Comparison of ENCODE assay signal across 1 cellular context in the genomic region with DNA sequence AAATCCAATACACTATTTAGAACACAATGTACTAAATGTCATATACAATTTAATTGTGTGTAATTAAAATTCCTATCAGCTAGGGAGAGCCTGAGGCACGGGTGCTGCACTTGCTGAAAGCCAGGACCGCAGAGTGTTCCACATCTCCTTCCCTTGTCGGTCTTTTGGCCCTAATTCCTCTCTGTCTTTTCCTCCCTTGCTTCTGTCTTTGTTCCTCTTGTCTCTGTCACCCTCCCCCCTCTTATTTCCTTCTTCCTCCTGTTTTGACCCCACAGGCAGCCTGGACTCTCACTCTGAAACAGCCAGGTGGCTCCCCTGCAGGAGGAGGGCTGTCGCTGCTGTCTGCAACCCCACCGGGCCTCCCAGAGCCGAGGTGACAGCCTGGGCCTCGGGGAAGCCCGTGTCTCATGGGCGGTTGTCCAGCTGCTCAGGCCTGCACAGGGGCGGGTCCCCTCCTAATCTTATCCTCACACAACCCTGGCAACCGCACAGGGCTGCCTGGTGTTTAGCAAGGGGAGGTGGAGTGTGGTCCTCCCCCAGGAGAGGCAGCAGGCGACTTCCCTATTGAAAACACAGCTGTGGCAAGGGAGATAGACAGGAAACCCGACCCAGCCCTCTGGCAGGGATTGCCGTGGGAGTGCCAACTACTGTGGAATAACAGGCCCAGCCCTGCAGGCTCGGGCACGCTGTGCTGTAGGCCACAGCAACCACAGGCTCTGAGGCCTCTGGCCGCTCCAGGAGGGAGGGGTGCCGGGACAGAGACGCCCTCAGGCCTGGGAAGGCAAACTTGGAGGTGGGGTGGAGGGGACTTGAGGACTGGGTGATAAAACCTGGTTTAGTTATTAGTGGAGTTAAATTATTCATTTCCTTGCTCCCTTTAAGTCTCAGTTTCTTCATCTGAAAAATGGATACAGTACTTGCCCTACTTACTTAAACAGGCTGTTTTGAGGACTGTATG.
TF ChIP-seq lines count a peak whose summit lies in the region.

No MANE protein-coding gene starts in this region.

TF ChIP-seq in HepG2, 621 proteins besides CTCF, POLR2A, EP300 and RAD21 (continued from another document and continues in another):
- TF ChIP-seq, protein P1, sequence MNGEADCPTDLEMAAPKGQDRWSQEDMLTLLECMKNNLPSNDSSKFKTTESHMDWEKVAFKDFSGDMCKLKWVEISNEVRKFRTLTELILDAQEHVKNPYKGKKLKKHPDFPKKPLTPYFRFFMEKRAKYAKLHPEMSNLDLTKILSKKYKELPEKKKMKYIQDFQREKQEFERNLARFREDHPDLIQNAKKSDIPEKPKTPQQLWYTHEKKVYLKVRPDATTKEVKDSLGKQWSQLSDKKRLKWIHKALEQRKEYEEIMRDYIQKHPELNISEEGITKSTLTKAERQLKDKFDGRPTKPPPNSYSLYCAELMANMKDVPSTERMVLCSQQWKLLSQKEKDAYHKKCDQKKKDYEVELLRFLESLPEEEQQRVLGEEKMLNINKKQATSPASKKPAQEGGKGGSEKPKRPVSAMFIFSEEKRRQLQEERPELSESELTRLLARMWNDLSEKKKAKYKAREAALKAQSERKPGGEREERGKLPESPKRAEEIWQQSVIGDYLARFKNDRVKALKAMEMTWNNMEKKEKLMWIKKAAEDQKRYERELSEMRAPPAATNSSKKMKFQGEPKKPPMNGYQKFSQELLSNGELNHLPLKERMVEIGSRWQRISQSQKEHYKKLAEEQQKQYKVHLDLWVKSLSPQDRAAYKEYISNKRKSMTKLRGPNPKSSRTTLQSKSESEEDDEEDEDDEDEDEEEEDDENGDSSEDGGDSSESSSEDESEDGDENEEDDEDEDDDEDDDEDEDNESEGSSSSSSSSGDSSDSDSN (CRISPR knock-in tag; IDR thresholded peaks at IDR 0.05), result peak; percentile 74
- TF ChIP-seq ZNF724P (CRISPR knock-in tag; IDR thresholded peaks at IDR 0.05; ENCODE audit: borderline replicate concordance) (no peak), ZNF747 (CRISPR knock-in tag; IDR thresholded peaks at IDR 0.05; ENCODE audit: borderline replicate concordance) (0 out of 2 replicates have a peak, but pooled peaks have one; percentile 40), SP140L (CRISPR knock-in tag; IDR thresholded peaks at IDR 0.05; ENCODE audit: borderline replicate concordance) (no peak), HNF4G (IDR thresholded peaks at IDR 0.05; ENCODE audit: borderline replicate concordance, low read depth, low read length) (no peak), HNF4G (CRISPR knock-in tag; IDR thresholded peaks at IDR 0.05; ENCODE audit: borderline replicate concordance, low read depth) (0 out of 2 replicates have a peak, but pooled peaks have one; percentile 32), ZNF180 (CRISPR knock-in tag; IDR thresholded peaks at IDR 0.05; ENCODE audit: borderline replicate concordance, low read depth) (no peak), RORA (CRISPR knock-in tag; IDR thresholded peaks at IDR 0.05) (no peak), MXD4 (CRISPR knock-in tag; IDR thresholded peaks at IDR 0.05) (no peak), ELF3 (CRISPR knock-in tag; IDR thresholded peaks at IDR 0.05) (peak; percentile 27; the same call in 1 of the 2 replicates), CBX5 (CRISPR knock-in tag; IDR thresholded peaks at IDR 0.05; ENCODE audit: borderline replicate concordance) (peak; percentile 13; the same call in 1 of the 2 replicates), ZNF451 (CRISPR knock-in tag; IDR thresholded peaks at IDR 0.05) (0 out of 2 replicates have a peak, but pooled peaks have one; percentile 40), SRSF9 (IDR thresholded peaks at IDR 0.05; ENCODE audit: borderline replicate concordance, insufficient read depth, low read depth, low read length, poor library complexity, severe bottlenecking) (no peak), ZNF775 (CRISPR knock-in tag; IDR thresholded peaks at IDR 0.05; ENCODE audit: borderline replicate concordance) (no peak), ZNF878 (CRISPR knock-in tag; IDR thresholded peaks at IDR 0.05) (no peak), ZEB1 (IDR thresholded peaks at IDR 0.05; ENCODE audit: insufficient replicate concordance, low read depth) (peak; percentile 32), JARID2 (CRISPR knock-in tag; IDR thresholded peaks at IDR 0.05; ENCODE audit: insufficient replicate concordance) (no peak), ZFP1 (CRISPR knock-in tag; IDR thresholded peaks at IDR 0.05) (no peak), ZFY (CRISPR knock-in tag; IDR thresholded peaks at IDR 0.05) (peak; percentile 68), ZNF446 (CRISPR knock-in tag; IDR thresholded peaks at IDR 0.05) (no peak), MEF2D (CRISPR knock-in tag; IDR thresholded peaks at IDR 0.05) (no peak)
- TF ChIP-seq, protein P2, sequence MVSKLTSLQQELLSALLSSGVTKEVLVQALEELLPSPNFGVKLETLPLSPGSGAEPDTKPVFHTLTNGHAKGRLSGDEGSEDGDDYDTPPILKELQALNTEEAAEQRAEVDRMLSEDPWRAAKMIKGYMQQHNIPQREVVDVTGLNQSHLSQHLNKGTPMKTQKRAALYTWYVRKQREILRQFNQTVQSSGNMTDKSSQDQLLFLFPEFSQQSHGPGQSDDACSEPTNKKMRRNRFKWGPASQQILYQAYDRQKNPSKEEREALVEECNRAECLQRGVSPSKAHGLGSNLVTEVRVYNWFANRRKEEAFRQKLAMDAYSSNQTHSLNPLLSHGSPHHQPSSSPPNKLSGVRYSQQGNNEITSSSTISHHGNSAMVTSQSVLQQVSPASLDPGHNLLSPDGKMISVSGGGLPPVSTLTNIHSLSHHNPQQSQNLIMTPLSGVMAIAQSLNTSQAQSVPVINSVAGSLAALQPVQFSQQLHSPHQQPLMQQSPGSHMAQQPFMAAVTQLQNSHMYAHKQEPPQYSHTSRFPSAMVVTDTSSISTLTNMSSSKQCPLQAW (CRISPR knock-in tag; IDR thresholded peaks at IDR 0.05), result peak; percentile 45; the same call in 1 of the 2 replicates
- TF ChIP-seq, protein P3, sequence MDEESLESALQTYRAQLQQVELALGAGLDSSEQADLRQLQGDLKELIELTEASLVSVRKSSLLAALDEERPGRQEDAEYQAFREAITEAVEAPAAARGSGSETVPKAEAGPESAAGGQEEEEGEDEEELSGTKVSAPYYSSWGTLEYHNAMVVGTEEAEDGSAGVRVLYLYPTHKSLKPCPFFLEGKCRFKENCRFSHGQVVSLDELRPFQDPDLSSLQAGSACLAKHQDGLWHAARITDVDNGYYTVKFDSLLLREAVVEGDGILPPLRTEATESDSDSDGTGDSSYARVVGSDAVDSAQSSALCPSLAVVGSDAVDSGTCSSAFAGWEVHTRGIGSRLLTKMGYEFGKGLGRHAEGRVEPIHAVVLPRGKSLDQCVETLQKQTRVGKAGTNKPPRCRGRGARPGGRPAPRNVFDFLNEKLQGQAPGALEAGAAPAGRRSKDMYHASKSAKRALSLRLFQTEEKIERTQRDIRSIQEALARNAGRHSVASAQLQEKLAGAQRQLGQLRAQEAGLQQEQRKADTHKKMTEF (CRISPR knock-in tag; IDR thresholded peaks at IDR 0.05), result no peak
- TF ChIP-seq, protein P4, sequence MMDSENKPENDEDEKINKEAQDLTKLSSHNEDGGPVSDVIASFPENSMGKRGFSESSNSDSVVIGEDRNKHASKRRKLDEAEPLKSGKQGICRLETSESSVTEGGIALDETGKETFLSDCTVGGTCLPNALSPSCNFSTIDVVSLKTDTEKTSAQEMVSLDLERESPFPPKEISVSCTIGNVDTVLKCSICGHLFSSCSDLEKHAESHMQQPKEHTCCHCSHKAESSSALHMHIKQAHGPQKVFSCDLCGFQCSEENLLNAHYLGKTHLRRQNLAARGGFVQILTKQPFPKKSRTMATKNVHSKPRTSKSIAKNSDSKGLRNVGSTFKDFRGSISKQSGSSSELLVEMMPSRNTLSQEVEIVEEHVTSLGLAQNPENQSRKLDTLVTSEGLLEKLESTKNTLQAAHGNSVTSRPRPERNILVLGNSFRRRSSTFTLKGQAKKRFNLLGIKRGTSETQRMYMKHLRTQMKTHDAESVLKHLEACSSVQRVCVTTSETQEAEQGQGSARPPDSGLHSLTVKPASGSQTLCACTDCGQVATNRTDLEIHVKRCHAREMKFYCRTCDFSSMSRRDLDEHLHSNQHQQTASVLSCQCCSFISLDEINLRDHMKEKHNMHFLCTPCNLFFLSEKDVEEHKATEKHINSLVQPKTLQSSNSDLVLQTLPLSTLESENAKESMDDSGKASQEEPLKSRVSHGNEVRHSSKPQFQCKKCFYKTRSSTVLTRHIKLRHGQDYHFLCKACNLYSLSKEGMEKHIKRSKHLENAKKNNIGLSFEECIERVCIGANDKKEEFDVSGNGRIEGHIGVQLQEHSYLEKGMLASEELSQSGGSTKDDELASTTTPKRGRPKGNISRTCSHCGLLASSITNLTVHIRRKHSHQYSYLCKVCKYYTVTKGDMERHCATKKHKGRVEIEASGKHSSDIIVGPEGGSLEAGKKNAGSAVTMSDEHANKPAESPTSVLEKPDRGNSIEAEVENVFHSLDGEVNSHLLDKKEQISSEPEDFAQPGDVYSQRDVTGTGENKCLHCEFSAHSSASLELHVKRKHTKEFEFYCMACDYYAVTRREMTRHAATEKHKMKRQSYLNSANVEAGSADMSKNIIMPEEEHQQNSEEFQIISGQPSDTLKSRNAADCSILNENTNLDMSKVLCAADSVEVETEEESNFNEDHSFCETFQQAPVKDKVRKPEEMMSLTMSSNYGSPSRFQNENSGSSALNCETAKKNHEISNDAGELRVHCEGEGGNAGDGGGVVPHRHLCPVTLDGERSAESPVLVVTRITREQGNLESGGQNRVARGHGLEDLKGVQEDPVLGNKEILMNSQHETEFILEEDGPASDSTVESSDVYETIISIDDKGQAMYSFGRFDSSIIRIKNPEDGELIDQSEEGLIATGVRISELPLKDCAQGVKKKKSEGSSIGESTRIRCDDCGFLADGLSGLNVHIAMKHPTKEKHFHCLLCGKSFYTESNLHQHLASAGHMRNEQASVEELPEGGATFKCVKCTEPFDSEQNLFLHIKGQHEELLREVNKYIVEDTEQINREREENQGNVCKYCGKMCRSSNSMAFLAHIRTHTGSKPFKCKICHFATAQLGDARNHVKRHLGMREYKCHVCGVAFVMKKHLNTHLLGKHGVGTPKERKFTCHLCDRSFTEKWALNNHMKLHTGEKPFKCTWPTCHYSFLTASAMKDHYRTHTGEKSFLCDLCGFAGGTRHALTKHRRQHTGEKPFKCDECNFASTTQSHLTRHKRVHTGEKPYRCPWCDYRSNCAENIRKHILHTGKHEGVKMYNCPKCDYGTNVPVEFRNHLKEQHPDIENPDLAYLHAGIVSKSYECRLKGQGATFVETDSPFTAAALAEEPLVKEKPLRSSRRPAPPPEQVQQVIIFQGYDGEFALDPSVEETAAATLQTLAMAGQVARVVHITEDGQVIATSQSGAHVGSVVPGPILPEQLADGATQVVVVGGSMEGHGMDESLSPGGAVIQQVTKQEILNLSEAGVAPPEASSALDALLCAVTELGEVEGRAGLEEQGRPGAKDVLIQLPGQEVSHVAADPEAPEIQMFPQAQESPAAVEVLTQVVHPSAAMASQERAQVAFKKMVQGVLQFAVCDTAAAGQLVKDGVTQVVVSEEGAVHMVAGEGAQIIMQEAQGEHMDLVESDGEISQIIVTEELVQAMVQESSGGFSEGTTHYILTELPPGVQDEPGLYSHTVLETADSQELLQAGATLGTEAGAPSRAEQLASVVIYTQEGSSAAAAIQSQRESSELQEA (CRISPR knock-in tag; IDR thresholded peaks at IDR 0.05; ENCODE audit: not compliant biosample characterization), result no peak
- TF ChIP-seq, protein P5, sequence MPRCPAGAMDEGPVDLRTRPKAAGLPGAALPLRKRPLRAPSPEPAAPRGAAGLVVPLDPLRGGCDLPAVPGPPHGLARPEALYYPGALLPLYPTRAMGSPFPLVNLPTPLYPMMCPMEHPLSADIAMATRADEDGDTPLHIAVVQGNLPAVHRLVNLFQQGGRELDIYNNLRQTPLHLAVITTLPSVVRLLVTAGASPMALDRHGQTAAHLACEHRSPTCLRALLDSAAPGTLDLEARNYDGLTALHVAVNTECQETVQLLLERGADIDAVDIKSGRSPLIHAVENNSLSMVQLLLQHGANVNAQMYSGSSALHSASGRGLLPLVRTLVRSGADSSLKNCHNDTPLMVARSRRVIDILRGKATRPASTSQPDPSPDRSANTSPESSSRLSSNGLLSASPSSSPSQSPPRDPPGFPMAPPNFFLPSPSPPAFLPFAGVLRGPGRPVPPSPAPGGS (CRISPR knock-in tag; IDR thresholded peaks at IDR 0.05), result 0 out of 2 replicates have a peak, but pooled peaks have one; percentile 48
- TF ChIP-seq, protein P6, sequence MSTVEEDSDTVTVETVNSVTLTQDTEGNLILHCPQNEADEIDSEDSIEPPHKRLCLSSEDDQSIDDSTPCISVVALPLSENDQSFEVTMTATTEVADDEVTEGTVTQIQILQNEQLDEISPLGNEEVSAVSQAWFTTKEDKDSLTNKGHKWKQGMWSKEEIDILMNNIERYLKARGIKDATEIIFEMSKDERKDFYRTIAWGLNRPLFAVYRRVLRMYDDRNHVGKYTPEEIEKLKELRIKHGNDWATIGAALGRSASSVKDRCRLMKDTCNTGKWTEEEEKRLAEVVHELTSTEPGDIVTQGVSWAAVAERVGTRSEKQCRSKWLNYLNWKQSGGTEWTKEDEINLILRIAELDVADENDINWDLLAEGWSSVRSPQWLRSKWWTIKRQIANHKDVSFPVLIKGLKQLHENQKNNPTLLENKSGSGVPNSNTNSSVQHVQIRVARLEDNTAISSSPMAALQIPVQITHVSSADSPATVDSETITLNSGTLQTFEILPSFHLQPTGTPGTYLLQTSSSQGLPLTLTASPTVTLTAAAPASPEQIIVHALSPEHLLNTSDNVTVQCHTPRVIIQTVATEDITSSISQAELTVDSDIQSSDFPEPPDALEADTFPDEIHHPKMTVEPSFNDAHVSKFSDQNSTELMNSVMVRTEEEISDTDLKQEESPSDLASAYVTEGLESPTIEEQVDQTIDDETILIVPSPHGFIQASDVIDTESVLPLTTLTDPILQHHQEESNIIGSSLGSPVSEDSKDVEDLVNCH (CRISPR knock-in tag; IDR thresholded peaks at IDR 0.05), result no peak
- TF ChIP-seq, protein P7, sequence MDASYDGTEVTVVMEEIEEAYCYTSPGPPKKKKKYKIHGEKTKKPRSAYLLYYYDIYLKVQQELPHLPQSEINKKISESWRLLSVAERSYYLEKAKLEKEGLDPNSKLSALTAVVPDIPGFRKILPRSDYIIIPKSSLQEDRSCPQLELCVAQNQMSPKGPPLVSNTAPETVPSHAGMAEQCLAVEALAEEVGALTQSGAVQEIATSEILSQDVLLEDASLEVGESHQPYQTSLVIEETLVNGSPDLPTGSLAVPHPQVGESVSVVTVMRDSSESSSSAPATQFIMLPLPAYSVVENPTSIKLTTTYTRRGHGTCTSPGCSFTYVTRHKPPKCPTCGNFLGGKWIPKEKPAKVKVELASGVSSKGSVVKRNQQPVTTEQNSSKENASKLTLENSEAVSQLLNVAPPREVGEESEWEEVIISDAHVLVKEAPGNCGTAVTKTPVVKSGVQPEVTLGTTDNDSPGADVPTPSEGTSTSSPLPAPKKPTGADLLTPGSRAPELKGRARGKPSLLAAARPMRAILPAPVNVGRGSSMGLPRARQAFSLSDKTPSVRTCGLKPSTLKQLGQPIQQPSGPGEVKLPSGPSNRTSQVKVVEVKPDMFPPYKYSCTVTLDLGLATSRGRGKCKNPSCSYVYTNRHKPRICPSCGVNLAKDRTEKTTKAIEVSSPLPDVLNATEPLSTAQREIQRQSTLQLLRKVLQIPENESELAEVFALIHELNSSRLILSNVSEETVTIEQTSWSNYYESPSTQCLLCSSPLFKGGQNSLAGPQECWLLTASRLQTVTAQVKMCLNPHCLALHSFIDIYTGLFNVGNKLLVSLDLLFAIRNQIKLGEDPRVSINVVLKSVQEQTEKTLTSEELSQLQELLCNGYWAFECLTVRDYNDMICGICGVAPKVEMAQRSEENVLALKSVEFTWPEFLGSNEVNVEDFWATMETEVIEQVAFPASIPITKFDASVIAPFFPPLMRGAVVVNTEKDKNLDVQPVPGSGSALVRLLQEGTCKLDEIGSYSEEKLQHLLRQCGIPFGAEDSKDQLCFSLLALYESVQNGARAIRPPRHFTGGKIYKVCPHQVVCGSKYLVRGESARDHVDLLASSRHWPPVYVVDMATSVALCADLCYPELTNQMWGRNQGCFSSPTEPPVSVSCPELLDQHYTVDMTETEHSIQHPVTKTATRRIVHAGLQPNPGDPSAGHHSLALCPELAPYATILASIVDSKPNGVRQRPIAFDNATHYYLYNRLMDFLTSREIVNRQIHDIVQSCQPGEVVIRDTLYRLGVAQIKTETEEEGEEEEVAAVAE (CRISPR knock-in tag; IDR thresholded peaks at IDR 0.05; ENCODE audit: borderline replicate concordance), result no peak
